Comparison of ENCODE assay signal across 1 cellular context in the genomic region with DNA sequence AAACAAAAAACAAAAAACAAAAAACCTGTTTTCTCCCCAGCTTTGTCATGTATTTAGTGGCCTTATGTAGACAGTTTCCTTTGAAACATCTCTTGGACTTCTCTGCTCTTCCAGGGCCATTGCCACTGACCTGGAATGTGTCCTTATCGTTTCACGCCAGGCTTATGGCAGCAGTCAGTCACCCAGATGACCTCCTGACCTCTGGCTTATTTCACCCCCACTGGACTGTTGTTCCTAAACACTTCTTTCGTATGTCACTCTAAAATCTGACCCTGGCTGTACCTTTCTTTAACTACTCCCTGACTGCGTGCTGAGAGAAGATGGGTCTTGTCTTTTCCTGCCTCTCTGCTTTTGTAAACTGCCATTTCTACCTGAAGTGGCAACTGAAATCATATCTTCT.
TF ChIP-seq lines count a peak whose summit lies in the region.

No MANE protein-coding gene starts in this region.

TF ChIP-seq in GM12878, 131 proteins besides CTCF, POLR2A, EP300 and RAD21 (continued from another document):
- TF ChIP-seq REST (IDR thresholded peaks at IDR 0.05; ENCODE audit: low read depth, low read length) (no peak), STAT3 (IDR thresholded peaks at IDR 0.05; ENCODE audit: low read depth, low read length) (no peak), LARP7 (IDR thresholded peaks at IDR 0.05) (no peak), GABPA (IDR thresholded peaks at IDR 0.05; ENCODE audit: low read depth) (no peak), ZBED1 (IDR thresholded peaks at IDR 0.05; ENCODE audit: borderline replicate concordance) (no peak), CUX1 (IDR thresholded peaks at IDR 0.05; ENCODE audit: insufficient replicate concordance, low read depth, low read length) (no peak), PAX5 (IDR thresholded peaks at IDR 0.05; ENCODE audit: borderline replicate concordance, low read depth, low read length) (no peak), SMAD1 (IDR thresholded peaks at IDR 0.05; ENCODE audit: low read depth, partially characterized antibody) (no peak), MTA3 (IDR thresholded peaks at IDR 0.05; ENCODE audit: borderline replicate concordance, low read length) (no peak), E2F8 (IDR thresholded peaks at IDR 0.05; ENCODE audit: low read depth, partially characterized antibody) (no peak), SMAD5 (IDR thresholded peaks at IDR 0.05; ENCODE audit: low read depth) (no peak), SPI1 (IDR thresholded peaks at IDR 0.05; ENCODE audit: borderline replicate concordance, insufficient read depth, low read depth, low read length) (no peak)
- TF ChIP-seq, protein P1, sequence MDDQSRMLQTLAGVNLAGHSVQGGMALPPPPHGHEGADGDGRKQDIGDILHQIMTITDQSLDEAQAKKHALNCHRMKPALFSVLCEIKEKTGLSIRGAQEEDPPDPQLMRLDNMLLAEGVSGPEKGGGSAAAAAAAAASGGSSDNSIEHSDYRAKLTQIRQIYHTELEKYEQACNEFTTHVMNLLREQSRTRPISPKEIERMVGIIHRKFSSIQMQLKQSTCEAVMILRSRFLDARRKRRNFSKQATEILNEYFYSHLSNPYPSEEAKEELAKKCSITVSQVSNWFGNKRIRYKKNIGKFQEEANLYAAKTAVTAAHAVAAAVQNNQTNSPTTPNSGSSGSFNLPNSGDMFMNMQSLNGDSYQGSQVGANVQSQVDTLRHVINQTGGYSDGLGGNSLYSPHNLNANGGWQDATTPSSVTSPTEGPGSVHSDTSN (IDR thresholded peaks at IDR 0.05; ENCODE audit: insufficient replicate concordance, low read depth, low read length) = no peak
- TF ChIP-seq, protein P2, sequence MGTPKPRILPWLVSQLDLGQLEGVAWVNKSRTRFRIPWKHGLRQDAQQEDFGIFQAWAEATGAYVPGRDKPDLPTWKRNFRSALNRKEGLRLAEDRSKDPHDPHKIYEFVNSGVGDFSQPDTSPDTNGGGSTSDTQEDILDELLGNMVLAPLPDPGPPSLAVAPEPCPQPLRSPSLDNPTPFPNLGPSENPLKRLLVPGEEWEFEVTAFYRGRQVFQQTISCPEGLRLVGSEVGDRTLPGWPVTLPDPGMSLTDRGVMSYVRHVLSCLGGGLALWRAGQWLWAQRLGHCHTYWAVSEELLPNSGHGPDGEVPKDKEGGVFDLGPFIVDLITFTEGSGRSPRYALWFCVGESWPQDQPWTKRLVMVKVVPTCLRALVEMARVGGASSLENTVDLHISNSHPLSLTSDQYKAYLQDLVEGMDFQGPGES (IDR thresholded peaks at IDR 0.05) = no peak
